In genomic region chr11:103091024-103091423, GRCh38 we compare ENCODE assay signal across 8 cellular contexts. TPM values are rescaled to one million over a fixed set of nuclear protein-coding genes. Genes with fewer than 3 reads are reported as not detected.
DNase-seq lines count a peak whose midpoint lies in the region; ATAC-seq and TF ChIP-seq lines count a peak whose summit lies in the region.

No MANE protein-coding gene starts in this region.

- no peak overlapping the region for H3K27ac ChIP-seq in breast epithelium
- H3K27ac ChIP-seq in mesodermal cell (ENCODE audit: low read depth, low read length, severe bottlenecking) = peak overlapping the region; percentile 20

- TF ChIP-seq CTCF in breast epithelium (IDR thresholded peaks at IDR 0.05) = no peak

- H3K36me3 ChIP-seq in breast epithelium (no peaks in the 10 kb centered on the region), mesodermal cell (ENCODE audit: control insufficient read depth, insufficient read depth, low read length) (peaks cover 24% of the 10 kb centered on the region)

- WGBS in mesodermal cell (ENCODE audit: insufficient coverage in 2 of 2), 2 experiments = 0 to 7% methylated on average over 2 of the region's 3 CpGs

- no peaks in the 10 kb centered on the region for H3K9me3 ChIP-seq in breast epithelium
- H3K9me3 ChIP-seq in mesodermal cell (ENCODE audit: control insufficient read depth, low read length) = no peaks in the 10 kb centered on the region

- H3K4me3 Mint-ChIP-seq in stimulated activated naive CD8-positive, alpha-beta T cell treated with anti-CD3 and anti-CD28 coated beads, Interleukin-15, Interleukin-2, amounts not matched to agents 100 ng/mL and 50 ng/mL, for 24 hours = peak overlapping the region; percentile 96

- H3K27me3 Mint-ChIP-seq in stimulated activated naive CD8-positive, alpha-beta T cell treated with anti-CD3 and anti-CD28 coated beads, Interleukin-15, Interleukin-2, amounts not matched to agents 100 ng/mL and 50 ng/mL, for 24 hours = peaks cover 23% of the 10 kb centered on the region

- no peak for ATAC-seq in stimulated activated naive CD8-positive, alpha-beta T cell treated with anti-CD3 and anti-CD28 coated beads, Interleukin-15, Interleukin-2, amounts not matched to agents 100 U/mL and 50 U/mL, for 24 hours
- no peak for ATAC-seq in HG03521 (IDR thresholded peaks at IDR 0.05; ENCODE audit: unreplicated experiment)

- intact Hi-C loops in breast epithelium (cut with DNase I; ENCODE audit: low total_unique reads) = no loop called here

- H3K36me3 Mint-ChIP-seq in stimulated activated naive CD8-positive, alpha-beta T cell treated with anti-CD3 and anti-CD28 coated beads, Interleukin-15, Interleukin-2, amounts not matched to agents 100 ng/mL and 50 ng/mL, for 24 hours (ENCODE audit: low read depth) = peaks cover 28% of the 10 kb centered on the region

- TF ChIP-seq POLR2A in breast epithelium (IDR thresholded peaks at IDR 0.05) = no peak

- H3K4me3 ChIP-seq in breast epithelium = peak overlapping the region; percentile 85 to 97 (median 87)
- peak overlapping the region; percentile 98 for H3K4me3 ChIP-seq in mesodermal cell (ENCODE audit: extremely low read depth, insufficient read depth, low read length, poor library complexity, severe bottlenecking)

- peaks cover 2 to 4% of the 10 kb centered on the region in 2 donors for H3K4me1 ChIP-seq in breast epithelium
- H3K4me1 ChIP-seq in mesodermal cell (ENCODE audit: control insufficient read depth, insufficient read depth, low read length, poor library complexity, severe bottlenecking) = no peaks in the 10 kb centered on the region

- peaks cover 33% of the 10 kb centered on the region for H3K4me1 Mint-ChIP-seq in stimulated activated naive CD8-positive, alpha-beta T cell treated with anti-CD3 and anti-CD28 coated beads, Interleukin-15, Interleukin-2, amounts not matched to agents 100 ng/mL and 50 ng/mL, for 24 hours (ENCODE audit: low read depth)

- no peak for DNase-seq in stimulated activated naive CD8-positive, alpha-beta T cell treated with anti-CD3 and anti-CD28 coated beads, Interleukin-15, Interleukin-2, amounts not matched to agents 100 U/mL and 50 U/mL, for 24 hours
- DNase-seq in NCI-H446 (lab: John Stamatoyannopoulos, UW) (peak; percentile 39 to 48), breast epithelium (ENCODE audit: low spot score in 2 of 2) (no peak), CD1c-positive myeloid dendritic cell (ENCODE audit: extremely low spot score) (no peak)
- DNase-seq in stimulated activated CD4-positive, alpha-beta T cell treated with anti-CD3 and anti-CD28 coated beads, Interleukin-4, amount 100 ng/mL, for 4 hours = no peak

- peak overlapping the region; percentile 75 for H3K27ac Mint-ChIP-seq in stimulated activated naive CD8-positive, alpha-beta T cell treated with anti-CD3 and anti-CD28 coated beads, Interleukin-15, Interleukin-2, amounts not matched to agents 100 ng/mL and 50 ng/mL, for 24 hours

- H3K9me3 Mint-ChIP-seq in stimulated activated naive CD8-positive, alpha-beta T cell treated with anti-CD3 and anti-CD28 coated beads, Interleukin-15, Interleukin-2, amounts not matched to agents 100 ng/mL and 50 ng/mL, for 24 hours = no peaks in the 10 kb centered on the region

- H3K27me3 ChIP-seq in breast epithelium = no peaks in the 10 kb centered on the region

RNA-seq across cellular contexts. Expression of gene DCUN1D5, which starts 0.9 kb away (rescaled TPM):
- 10 to 100 TPM; 31.8 to 38.2 (median 36.2) TPM for total RNA-seq in breast epithelium
- 52.4 TPM for polyA plus RNA-seq in mesodermal cell (2013, experiment 1 of 2)
- 57.9 TPM for polyA plus RNA-seq in mesodermal cell (2013, experiment 2 of 2)

RNA-seq across cellular contexts. Expression of gene DYNC2H1, which starts 18.2 kb away (rescaled TPM):
- total RNA-seq in breast epithelium = 10 to 100 TPM; 36.7 to 46.2 (median 40.3) TPM
- polyA plus RNA-seq in mesodermal cell (2013, experiment 1 of 2) = 10.4 TPM
- 9.4 TPM for polyA plus RNA-seq in mesodermal cell (2013, experiment 2 of 2)

Comparison
In these comparisons a context has a peak if more than half of its experiments do, and no peak if none do; other contexts are left out.
1. DNase-seq: peak in NCI-H446 (2 of 2); none in stimulated activated naive CD8-positive, alpha-beta T cell treated with anti-CD3 and anti-CD28 coated beads, Interleukin-15, Interleukin-2, amounts not matched to agents 100 U/mL and 50 U/mL, for 24 hours (single experiment), breast epithelium (0 of 2), CD1c-positive myeloid dendritic cell (single experiment) and stimulated activated CD4-positive, alpha-beta T cell treated with anti-CD3 and anti-CD28 coated beads, Interleukin-4, amount 100 ng/mL, for 4 hours (0 of 2).